ENCODE assay signal across 31 cellular contexts in genomic region chr1:114710360-114710759, GRCh38. TPM values are rescaled to one million over a fixed set of nuclear protein-coding genes. Genes with fewer than 3 reads are reported as not detected.
"Had no signal": no experiment of that assay in that cellular context is flagged by ENCODE, and none has a peak within 500 bp of the region (broad histone marks: within the 10 kb centered on the region; RNA-seq: fewer than 3 reads in every experiment).

No MANE protein-coding gene starts in this region.

- H3K9me3 Mint-ChIP-seq: mesothelial cell of epicardium; naive B cell; natural killer cell; nephron progenitor cell; stimulated activated naive B cell treated with anti-CD40 and anti-IgM and Interleukin-4, amounts not matched to agents 10 μg/mL and 1 μg/mL and 100 μg/mL, for 72 hours had no signal

- H3K27ac ChIP-seq: hepatocyte, left ventricle myocardium inferior, ovary, prostate gland, skin epidermis, stomach, testis, thyroid gland, upper lobe of right lung, uterus had no signal

- DNase-seq: islet precursor cell; left ventricle myocardium inferior; mesendoderm; naive B cell; natural killer cell; nephron progenitor cell; ovary; retina; right cardiac atrium; stimulated activated CD4-positive, alpha-beta T cell treated with anti-CD3 and anti-CD28 coated beads, Interleukin-12 subunit alpha, Interleukin-12 subunit beta, amount 100 ng/mL, for 4 hours; stimulated activated CD4-positive, alpha-beta T cell treated with anti-CD3 and anti-CD28 coated beads, Interleukin-15, amount 100 ng/mL, for 24 hours; stimulated activated CD4-positive, alpha-beta T cell treated with anti-CD3 and anti-CD28 coated beads, Interleukin-2, amount 100 ng/mL, for 24 hours; stimulated activated CD4-positive, alpha-beta T cell treated with anti-CD3 and anti-CD28 coated beads, Interleukin-4, amount 100 ng/mL, for 1 hour; stimulated activated naive B cell treated with anti-CD40 and anti-IgM and Interleukin-4, amounts not matched to agents 10 μg/mL and 1 μg/mL and 100 μg/mL, for 72 hours; stimulated activated naive CD8-positive, alpha-beta T cell treated with anti-CD3 and anti-CD28 coated beads, Interleukin-15, Interleukin-2, amounts not matched to agents 100 U/mL and 50 U/mL, for 24 hours; stomach; testis; thyroid gland; trophoblast cell; upper lobe of right lung; uterus had no signal

- H3K4me3 Mint-ChIP-seq: mesothelial cell of epicardium; natural killer cell; nephron progenitor cell; stimulated activated naive B cell treated with anti-CD40 and anti-IgM and Interleukin-4, amounts not matched to agents 10 μg/mL and 1 μg/mL and 100 μg/mL, for 72 hours had no signal

- H3K27me3 Mint-ChIP-seq: naive B cell; stimulated activated naive B cell treated with anti-CD40 and anti-IgM and Interleukin-4, amounts not matched to agents 10 μg/mL and 1 μg/mL and 100 μg/mL, for 72 hours had no signal

- H3K4me3 ChIP-seq: hepatocyte, left ventricle myocardium inferior, lung, ovary, prostate gland, skin epidermis, stomach, testis, thyroid gland, upper lobe of right lung, uterus had no signal

- H3K27ac Mint-ChIP-seq: mesothelial cell of epicardium; naive B cell; natural killer cell; nephron progenitor cell; stimulated activated naive B cell treated with anti-CD40 and anti-IgM and Interleukin-4, amounts not matched to agents 10 μg/mL and 1 μg/mL and 100 μg/mL, for 72 hours had no signal

- H3K36me3 ChIP-seq: ovary, uterus had no signal

- H3K9me3 ChIP-seq: left ventricle myocardium inferior, ovary, prostate gland, stomach, testis, thyroid gland, upper lobe of right lung, uterus had no signal

- H3K4me1 ChIP-seq: prostate gland had no signal

- ATAC-seq: natural killer cell; right cardiac atrium; sciatic nerve; stimulated activated naive B cell treated with anti-CD40 and anti-IgM and Interleukin-4, amounts not matched to agents 10 μg/mL and 1 μg/mL and 100 μg/mL, for 72 hours; stimulated activated naive CD8-positive, alpha-beta T cell treated with anti-CD3 and anti-CD28 coated beads, Interleukin-15, Interleukin-2, amounts not matched to agents 100 U/mL and 50 U/mL, for 24 hours; upper lobe of right lung had no signal

- H3K27me3 ChIP-seq: hepatocyte, ovary, stomach, testis, thyroid gland, upper lobe of right lung, uterus had no signal

RNA-seq across cellular contexts. Expression of gene AMPD1, which starts 15.0 kb away (rescaled TPM):
- total RNA-seq: hepatocyte, kidney epithelial cell, left ventricle myocardium inferior, lower leg skin, mesothelial cell of epicardium, mononuclear cell, natural killer cell, omental fat pad, right cardiac atrium, sciatic nerve, stomach, thyroid gland, upper lobe of right lung had no signal
